21 cellular contexts compared by ENCODE assay signal in the genomic region with DNA sequence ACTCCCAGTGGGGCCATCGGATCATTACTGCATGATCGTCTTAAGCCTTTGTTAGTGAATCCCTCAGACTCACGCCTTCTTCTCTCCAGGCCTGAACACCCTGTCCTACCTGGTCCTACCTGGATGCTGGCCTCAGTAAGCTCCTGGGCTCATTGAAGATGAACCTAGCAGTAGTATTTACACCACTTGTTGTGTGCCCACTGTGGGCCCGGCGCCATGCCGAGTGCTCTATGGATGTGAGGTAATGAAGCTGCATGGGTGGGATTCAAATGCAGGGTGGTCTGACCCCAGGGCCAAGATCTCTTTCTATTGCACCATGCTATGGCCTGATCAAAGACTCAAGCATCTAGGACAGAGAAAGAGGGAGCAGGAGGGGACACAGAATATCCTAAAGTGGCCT. TPM values are rescaled to one million over a fixed set of nuclear protein-coding genes. Genes with fewer than 3 reads are reported as not detected.
DNase-seq lines count a peak whose midpoint lies in the region; TF ChIP-seq lines count a peak whose summit lies in the region.
"Had no signal": no experiment of that assay in that cellular context is flagged by ENCODE, and none has a peak within 500 bp of the region (broad histone marks: within the 10 kb centered on the region; RNA-seq: fewer than 3 reads in every experiment).

No MANE protein-coding gene starts in this region.

- WGBS in spleen, 5 donors, result 92 to 97% (median 94%) methylated on average over 6 of the region's 6 CpGs

- H3K4me1 Mint-ChIP-seq in glutamatergic neuron (ENCODE audit: low read depth, unreplicated experiment), result no peaks in the 10 kb centered on the region

- peak overlapping the region; percentile 62 for H3K27ac Mint-ChIP-seq in glutamatergic neuron (ENCODE audit: unreplicated experiment)
- H3K27ac Mint-ChIP-seq: CD4-positive, alpha-beta T cell; HFFc6 had no signal

- no peak overlapping the region for H3K4me3 Mint-ChIP-seq in glutamatergic neuron (ENCODE audit: unreplicated experiment)
- H3K4me3 Mint-ChIP-seq: CD4-positive, alpha-beta T cell; HFFc6 had no signal

- H3K36me3 ChIP-seq in spleen, result no peaks in the 10 kb centered on the region

- intact Hi-C loops in spleen (cut with DNase I; ENCODE audit: low total_unique reads), result no loop called here

- H3K9me3 Mint-ChIP-seq in glutamatergic neuron (ENCODE audit: unreplicated experiment), result peaks cover 2% of the 10 kb centered on the region
- H3K9me3 Mint-ChIP-seq: CD4-positive, alpha-beta T cell; HFFc6 had no signal

- no peak for TF ChIP-seq POLR2A in spleen (IDR thresholded peaks at IDR 0.05)

- peaks cover 0 to 19% (median 3%) of the 10 kb centered on the region in 6 donors for H3K4me1 ChIP-seq in spleen
- H3K4me1 ChIP-seq: A549, Caco-2 had no signal

- H3K9me3 ChIP-seq in spleen, result no peaks in the 10 kb centered on the region
- H3K9me3 ChIP-seq: A549, Caco-2 had no signal

- no peaks in the 10 kb centered on the region for H3K36me3 Mint-ChIP-seq in glutamatergic neuron (ENCODE audit: unreplicated experiment)

- DNase-seq in activated CD4-positive, CD25-positive, alpha-beta regulatory T cell treated with anti-CD3 and anti-CD28 coated beads, Interleukin-2, amount 50 U/mL, for 72 hours, result peak; percentile 13
- DNase-seq in activated CD4-positive, CD25-positive, alpha-beta regulatory T cell (lab: John Stamatoyannopoulos, UW), result no peak
- DNase-seq in ecto neural progenitor cell (ENCODE audit: low spot score) (peak; percentile 41), glutamatergic neuron (no peak), spleen (peak; percentile 54), GOT3 (lab: John Stamatoyannopoulos, UW) (no peak), NCI-H774 (lab: John Stamatoyannopoulos, UW) (no peak), DMS53 treated with DMSO at 0.1 percent for 48 hours (lab: John Stamatoyannopoulos, UW; ENCODE audit: unreplicated experiment) (no peak)
- DNase-seq: AML-193; Caco-2; CD4-positive, alpha-beta T cell; DMS79; GDM1; HFFc6 had no signal

- H3K27me3 ChIP-seq in spleen (replicated peaks in 1 of 7), result peaks cover 0 to 10% (median 0%) of the 10 kb centered on the region in 7 donors

- TF ChIP-seq CTCF in glutamatergic neuron (IDR thresholded peaks at IDR 0.05; ENCODE audit: partially characterized antibody, unreplicated experiment) (no peak), spleen (IDR thresholded peaks at IDR 0.05 in 8 of 11, conservative IDR thresholded peaks at IDR 0.05 in 3 of 11) (no peak)

- peaks cover 8% of the 10 kb centered on the region for H3K27me3 Mint-ChIP-seq in glutamatergic neuron (ENCODE audit: unreplicated experiment)
- H3K27me3 Mint-ChIP-seq: CD4-positive, alpha-beta T cell had no signal

- no peak overlapping the region for H3K4me3 ChIP-seq in spleen
- H3K4me3 ChIP-seq: A549 had no signal

- H3K27ac ChIP-seq in spleen, result no peak overlapping the region
- H3K27ac ChIP-seq: 22Rv1, A549, C4-2B, HL-60 had no signal

RNA-seq across cellular contexts. Expression of a gene that starts 21.1 kb away (rescaled TPM):
- total RNA-seq in glutamatergic neuron (ENCODE audit: unreplicated experiment) (3.5 TPM), spleen (1 to 10 TPM in 4 of 7 donors, under 1 TPM in 2, not detected in 1; 0.09 to 3.2 (median 1.7) TPM)
- under 1 TPM; 0.04 to 0.19 (median 0.17) TPM for polyA plus RNA-seq in spleen
- total RNA-seq: CD4-positive, alpha-beta T cell; HT1080 had no signal

RNA-seq across cellular contexts. Expression of a gene that starts 25.7 kb away (rescaled TPM):
- total RNA-seq in glutamatergic neuron (ENCODE audit: unreplicated experiment) (not detected), spleen (not detected)
- polyA plus RNA-seq in spleen, result not detected
- total RNA-seq: Caco-2; CD4-positive, alpha-beta T cell; Daoy; HFFc6; HT1080 had no signal
- polyA plus RNA-seq: A549, BJ had no signal

RNA-seq across cellular contexts. Expression of a gene that starts 36.8 kb away (rescaled TPM):
- total RNA-seq in glutamatergic neuron (ENCODE audit: unreplicated experiment) (not detected), spleen (under 1 TPM in 3 of 7 donors, not detected in 4; 0.26 to 0.46 (median 0.30) TPM)
- under 1 TPM in 2 of 3 donors, not detected in 1; 0.05 to 0.45 TPM for polyA plus RNA-seq in spleen
- total RNA-seq: Caco-2; CD4-positive, alpha-beta T cell; Daoy; HFFc6; HT1080 had no signal
- polyA plus RNA-seq: A549, BJ had no signal

RNA-seq across cellular contexts. Expression of a gene that starts 47.9 kb away (rescaled TPM):
- total RNA-seq in glutamatergic neuron (ENCODE audit: unreplicated experiment), result 0.37 TPM
- total RNA-seq in spleen, result under 1 TPM in 1 of 7 donors, not detected in 6; 0.36 TPM
- polyA plus RNA-seq in spleen, result under 1 TPM in 1 of 3 donors, not detected in 2; 0.03 TPM
- total RNA-seq: Caco-2; CD4-positive, alpha-beta T cell; HFFc6; HT1080 had no signal
- polyA plus RNA-seq: BJ had no signal

Comparison
In these comparisons a context has a peak if more than half of its experiments do, and no peak if none do; other contexts are left out.
1. DNase-seq: peak in activated CD4-positive, CD25-positive, alpha-beta regulatory T cell treated with anti-CD3 and anti-CD28 coated beads, Interleukin-2, amount 50 U/mL, for 72 hours (single experiment), ecto neural progenitor cell (single experiment) and spleen (single experiment); none in activated CD4-positive, CD25-positive, alpha-beta regulatory T cell (0 of 4), glutamatergic neuron (single experiment), GOT3 (single experiment), NCI-H774 (single experiment) and DMS53 treated with DMSO at 0.1 percent for 48 hours (single experiment).